In the genomic region with DNA sequence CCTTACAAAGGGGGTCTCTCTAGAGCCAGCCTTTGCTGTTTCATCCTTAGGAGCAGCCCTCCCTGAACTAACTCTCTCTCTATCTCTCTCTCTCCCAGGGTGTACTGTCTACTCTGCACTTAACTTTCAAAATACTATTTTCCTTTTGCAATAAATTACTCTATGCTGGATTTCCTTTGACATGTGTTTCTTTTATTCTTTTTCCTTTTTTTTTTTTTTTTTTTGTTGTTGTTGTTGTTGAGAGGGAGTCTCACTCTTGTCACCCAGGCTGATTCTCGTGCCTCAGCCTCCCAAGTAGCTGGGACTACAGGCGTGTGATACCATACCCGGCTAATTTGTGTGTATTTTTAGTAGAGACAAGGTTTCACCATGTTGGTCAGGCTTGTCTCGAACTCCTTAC, we compare ENCODE assay signal across 8 cellular contexts. TPM values are rescaled to one million over a fixed set of nuclear protein-coding genes. Genes with fewer than 3 reads are reported as not detected.
DNase-seq lines count a peak whose midpoint lies in the region; ATAC-seq and TF ChIP-seq lines count a peak whose summit lies in the region.

No MANE protein-coding gene starts in this region.

- H3K4me1 ChIP-seq in right cardiac atrium (ENCODE audit: control insufficient read depth, insufficient read depth, low read length) (peaks cover 3% of the 10 kb centered on the region), spleen (peaks cover 21 to 58% (median 41%) of the 10 kb centered on the region in 6 donors)

- no peaks in the 10 kb centered on the region for H3K27me3 Mint-ChIP-seq in activated T-cell treated with anti-CD3 and anti-CD28 coated beads, Interleukin-2, amount 50 U/mL, for 4 hours (ENCODE audit: low read depth)

- H3K27ac ChIP-seq in VCaP = peak overlapping the region; percentile 98
- H3K27ac ChIP-seq in right cardiac atrium (ENCODE audit: low read length) = peak overlapping the region; percentile 59
- peak overlapping the region in 7 of 8 donors; percentile 75 to 92 (median 89) for H3K27ac ChIP-seq in spleen

- no peak for DNase-seq in activated T-cell treated with anti-CD3 and anti-CD28 coated beads, Interleukin-2, amount 50 U/mL, for 4 hours
- DNase-seq in activated T-cell treated with anti-CD3 and anti-CD28 coated beads for 4 hours = no peak
- DNase-seq in right cardiac atrium = no peak
- no peak for DNase-seq in spleen
- DNase-seq in glomerular visceral epithelial cell (ENCODE audit: extremely low spot score) = no peak
- no peak for DNase-seq in GM19240 (ENCODE audit: insufficient read length, low spot score)
- DNase-seq in central memory CD4-positive, alpha-beta T cell = no peak

- H3K4me3 ChIP-seq in right cardiac atrium (ENCODE audit: low read length) (no peak overlapping the region), spleen (peak overlapping the region in 1 of 8 donors; percentile 99)

- no peaks in the 10 kb centered on the region for H3K9me3 Mint-ChIP-seq in activated T-cell treated with anti-CD3 and anti-CD28 coated beads, Interleukin-2, amount 50 U/mL, for 4 hours

- TF ChIP-seq CTCF in VCaP (conservative IDR thresholded peaks at IDR 0.05) (no peak), spleen (IDR thresholded peaks at IDR 0.05 in 8 of 11, conservative IDR thresholded peaks at IDR 0.05 in 3 of 11) (no peak)

- peaks cover 29% of the 10 kb centered on the region for H3K4me1 Mint-ChIP-seq in activated T-cell treated with anti-CD3 and anti-CD28 coated beads, Interleukin-2, amount 50 U/mL, for 4 hours (ENCODE audit: low read depth)

- WGBS in right cardiac atrium = 52% methylated on average over 4 of the region's 4 CpGs
- 57 to 74% (median 62%) methylated on average over 4 of the region's 4 CpGs for WGBS in spleen, 5 donors

- ATAC-seq in activated T-cell treated with anti-CD3 and anti-CD28 coated beads, Interleukin-2, amount 50 U/mL, for 4 hours = no peak
- no peak for ATAC-seq in right cardiac atrium

- H3K36me3 ChIP-seq in spleen = peaks cover 0 to 23% (median 13%) of the 10 kb centered on the region in 6 donors

- H3K27me3 ChIP-seq in right cardiac atrium (ENCODE audit: control insufficient read depth, insufficient read depth) (no peaks in the 10 kb centered on the region), spleen (replicated peaks in 1 of 7) (no peaks in the 10 kb centered on the region)

- H3K4me3 Mint-ChIP-seq in activated T-cell treated with anti-CD3 and anti-CD28 coated beads, Interleukin-2, amount 50 U/mL, for 4 hours = peak overlapping the region; percentile 92

- H3K9me3 ChIP-seq in right cardiac atrium (ENCODE audit: control insufficient read depth, low read length) (no peaks in the 10 kb centered on the region), spleen (no peaks in the 10 kb centered on the region)

- peaks cover 11% of the 10 kb centered on the region for H3K36me3 Mint-ChIP-seq in activated T-cell treated with anti-CD3 and anti-CD28 coated beads, Interleukin-2, amount 50 U/mL, for 4 hours (ENCODE audit: insufficient read depth)

- intact Hi-C loops in right cardiac atrium (cut with DNase I) (loop anchor here in 2 of 4 donors (10.0 kb wide), 1 partner anchor 88 kb away; no protein-coding TSS in a partner anchor), spleen (cut with DNase I; ENCODE audit: low total_unique reads) (loop anchor here (5.0 kb wide), 1 partner anchor 44 kb away; a partner anchor contains a TSS)

- TF ChIP-seq POLR2A in spleen (IDR thresholded peaks at IDR 0.05) = no peak

RNA-seq across cellular contexts. Expression of a gene that starts 1.5 kb away (rescaled TPM):
- total RNA-seq in activated T-cell treated with anti-CD3 and anti-CD28 coated beads, Interleukin-2, amount 50 U/mL, for 4 hours = 10 to 100 TPM; 18.8 to 21.8 (median 21.6) TPM
- total RNA-seq in right cardiac atrium (10 to 100 TPM; 17.8 to 18.2 (median 18.0) TPM), spleen (10 to 100 TPM; 25.7 to 34.0 (median 29.3) TPM)
- polyA plus RNA-seq in right cardiac atrium (12.1 TPM), spleen (10 to 100 TPM; 11.0 to 17.3 (median 14.8) TPM)

RNA-seq across cellular contexts. Expression of a gene that starts 5.8 kb away (rescaled TPM):
- total RNA-seq in activated T-cell treated with anti-CD3 and anti-CD28 coated beads, Interleukin-2, amount 50 U/mL, for 4 hours = 100 to 1,000 TPM; 105 to 120 (median 112) TPM
- total RNA-seq in right cardiac atrium = 100 to 1,000 TPM; 112 to 126 (median 117) TPM
- 131 TPM for polyA plus RNA-seq in right cardiac atrium
- 10 to 100 TPM; 47.0 to 86.7 (median 64.7) TPM for total RNA-seq in spleen
- 10 to 100 TPM; 80.7 to 89.6 (median 83.5) TPM for polyA plus RNA-seq in spleen

RNA-seq across cellular contexts. Expression of a gene that starts 18.2 kb away (rescaled TPM):
- total RNA-seq in activated T-cell treated with anti-CD3 and anti-CD28 coated beads, Interleukin-2, amount 50 U/mL, for 4 hours = 100 to 1,000 TPM; 471 to 592 (median 521) TPM
- total RNA-seq in right cardiac atrium (10 to 100 TPM; 14.2 to 26.9 (median 21.6) TPM), spleen (10 to 100 TPM; 49.5 to 74.7 (median 64.8) TPM)
- polyA plus RNA-seq in right cardiac atrium (16.7 TPM), spleen (10 to 100 TPM; 72.3 to 92.7 (median 75.8) TPM)

RNA-seq across cellular contexts. Expression of a gene that starts 18.5 kb away (rescaled TPM):
- total RNA-seq in activated T-cell treated with anti-CD3 and anti-CD28 coated beads, Interleukin-2, amount 50 U/mL, for 4 hours = 10 to 100 TPM; 13.4 to 16.0 (median 16.0) TPM
- 10 to 100 TPM; 10.1 to 15.4 (median 14.0) TPM for total RNA-seq in right cardiac atrium
- polyA plus RNA-seq in right cardiac atrium = 10.7 TPM
- 10 to 100 TPM in 5 of 7 donors, 1 to 10 TPM in 2; 9.2 to 18.0 (median 12.0) TPM for total RNA-seq in spleen
- 10 to 100 TPM in 2 of 3 donors, 1 to 10 TPM in 1; 8.7 to 10.1 (median 10.1) TPM for polyA plus RNA-seq in spleen

RNA-seq across cellular contexts. Expression of a gene that starts 33.4 kb away (rescaled TPM):
- 1 to 10 TPM; 8.5 to 9.9 (median 9.4) TPM for total RNA-seq in activated T-cell treated with anti-CD3 and anti-CD28 coated beads, Interleukin-2, amount 50 U/mL, for 4 hours
- 1 to 10 TPM; 7.1 to 8.6 (median 7.7) TPM for total RNA-seq in right cardiac atrium
- polyA plus RNA-seq in right cardiac atrium = 6.2 TPM
- 10 to 100 TPM in 2 of 7 donors, 1 to 10 TPM in 5; 7.2 to 14.3 (median 9.2) TPM for total RNA-seq in spleen
- 1 to 10 TPM; 3.7 to 6.1 (median 5.0) TPM for polyA plus RNA-seq in spleen

Comparison
In these comparisons a context has a peak if more than half of its experiments do, and no peak if none do; other contexts are left out.
1. RNA of a gene that starts 18.2 kb away (total RNA-seq): 471 to 592 TPM in activated T-cell treated with anti-CD3 and anti-CD28 coated beads, Interleukin-2, amount 50 U/mL, for 4 hours; 49.5 to 74.7 TPM in spleen and 14.2 to 26.9 TPM in right cardiac atrium; every median in the first group is over 4 times any median in the second.
2. Peak in every context shown above with its lines, with median percentiles within 50 percentile points of each other: H3K27ac ChIP-seq.